8 cellular contexts compared by ENCODE assay signal in the genomic region with DNA sequence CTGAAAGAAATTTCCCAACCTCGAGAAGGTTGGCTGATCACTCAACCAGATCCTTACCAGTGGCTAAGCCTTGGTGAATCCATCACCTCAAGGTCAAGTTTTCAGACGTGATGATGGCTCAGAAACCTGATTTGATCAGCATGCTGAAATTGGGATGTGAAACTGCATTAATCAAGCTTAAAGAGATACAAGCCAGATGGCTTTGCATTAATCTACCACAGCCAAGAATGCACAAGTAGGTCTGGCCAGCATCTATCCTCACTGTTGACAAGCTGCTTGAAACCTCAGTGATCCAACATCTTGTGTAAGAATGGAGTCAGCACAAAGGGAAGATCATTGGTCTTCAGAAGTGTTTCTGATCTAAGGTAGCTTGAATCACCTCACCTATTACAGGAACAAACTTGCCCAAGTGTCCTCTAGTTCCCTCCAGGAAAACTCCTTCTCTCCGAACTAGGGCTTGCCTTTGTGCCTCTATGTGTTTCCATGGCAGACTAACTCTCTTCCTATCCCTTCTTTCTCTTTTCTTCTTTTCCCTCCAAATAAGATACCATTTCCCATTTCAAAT.
DNase-seq lines count a peak whose midpoint lies in the region; ATAC-seq, FAIRE-seq and TF ChIP-seq lines count a peak whose summit lies in the region.
"Not testable (repeated sequence)": the region's sequence is repeated elsewhere in the genome, so short reads cannot be mapped to it uniquely, and the experiment has no call there.

No MANE protein-coding gene starts in this region.

- not testable (repeated sequence) for H3K9me3 ChIP-seq in A549; SK-N-SH; GM12878 (replicated peaks; ENCODE audit: control insufficient read depth, insufficient read depth, low read length)

- H3K27me3 ChIP-seq in SK-N-SH (ENCODE audit: insufficient read depth); GM12878 (replicated peaks in 1 of 2; ENCODE audit: control insufficient read depth in 2 of 2, insufficient read depth in 2 of 2, low read length in 1 of 2); foreskin keratinocyte: not testable (repeated sequence)

- intact Hi-C loops in GM12878 (cut with micrococcal nuclease; ENCODE audit: unreplicated experiment), result not testable (repeated sequence)

- H3K4me3 ChIP-seq in A549; SK-N-SH (ENCODE audit: low read depth in 2 of 2, low read length in 1 of 2); GM12878: not testable (repeated sequence)

- not testable (repeated sequence) for H2AFZ ChIP-seq in SK-N-SH (ENCODE audit: low read depth); GM12878 (ENCODE audit: control insufficient read depth, low read depth, low read length)

- ATAC-seq in A549, result not testable (repeated sequence)
- ATAC-seq in GM19468 (IDR thresholded peaks at IDR 0.05; ENCODE audit: extremely low read depth, unreplicated experiment) (peak; percentile 28), GM12878 (peak; percentile 36; the same call in 2 of the 3 replicates), foreskin keratinocyte (peak; percentile 80)

- not testable (repeated sequence) for H3K9ac ChIP-seq in SK-N-SH; GM12878 (ENCODE audit: control insufficient read depth, insufficient read depth, low read length)

- SMC1A ChIA-PET in GM12878 (lab: Charles Lee; ENCODE audit: uncharacterized antibody, unreplicated experiment), result not testable (repeated sequence)

- not testable (repeated sequence) for H3K4me1 ChIP-seq in A549; SK-N-SH (ENCODE audit: control insufficient read depth in 1 of 2, insufficient read depth in 2 of 2, low read depth in 1 of 2, low read length in 1 of 2); GM12878 (ENCODE audit: control insufficient read depth, insufficient read depth, low read length); foreskin keratinocyte

- not testable (repeated sequence) for TF ChIP-seq CTCF in A549 (IDR thresholded peaks at IDR 0.05); SK-N-SH (IDR thresholded peaks at IDR 0.05); GM12878 (IDR thresholded peaks at IDR 0.05 in 2 of 3, conservative IDR thresholded peaks at IDR 0.05 in 1 of 3; ENCODE audit: control insufficient read depth in 2 of 3, extremely low read depth in 1 of 3, insufficient read depth in 1 of 3, low read depth in 3 of 3, low read length in 3 of 3); foreskin keratinocyte (conservative IDR thresholded peaks at IDR 0.05)

- TF ChIP-seq EP300 in A549 (IDR thresholded peaks at IDR 0.05); SK-N-SH (IDR thresholded peaks at IDR 0.05; ENCODE audit: borderline replicate concordance in 1 of 2, low read depth in 1 of 2, low read length in 1 of 2); GM12878 (IDR thresholded peaks at IDR 0.05; ENCODE audit: borderline replicate concordance in 1 of 2, control insufficient read depth in 1 of 2, low read depth in 2 of 2, low read length in 2 of 2): not testable (repeated sequence)

- POLR2A ChIA-PET in A549 (lab: Yijun Ruan, JAX); SK-N-SH (lab: Yijun Ruan, JAX); GM12878 (lab: Charles Lee): not testable (repeated sequence)

- CTCF ChIA-PET in A549 (lab: Yijun Ruan, JAX); SK-N-SH (lab: Yijun Ruan, JAX): not testable (repeated sequence)
- CTCF ChIA-PET in GM12878 (lab: Yijun Ruan, JAX), result interaction anchor here (0.6 kb wide), 1 partner anchor 50 kb away, joined by 3 read pairs; no protein-coding TSS in a partner anchor

- not testable (repeated sequence) for H3K36me3 ChIP-seq in SK-N-SH (replicated peaks in 1 of 2; ENCODE audit: control insufficient read depth in 1 of 2, insufficient read depth in 2 of 2, low read length in 1 of 2); GM12878 (ENCODE audit: control insufficient read depth in 2 of 2, insufficient read depth in 2 of 2, low read length in 1 of 2)

- WGBS in A549 (ENCODE audit: missing lambda C conversion rate), result 69% methylated on average over 3 of the region's 3 CpGs
- WGBS in SK-N-SH (ENCODE audit: low lambda C conversion rate), result 13% methylated on average over 3 of the region's 3 CpGs
- 15% methylated on average over 3 of the region's 3 CpGs for WGBS in GM12878 (ENCODE audit: insufficient coverage, insufficient replicate concordance, low lambda C conversion rate, missing lambda C conversion rate)

- FAIRE-seq in A549 (lab: Jason Lieb, UNC) (peak; percentile 43), GM12892 (lab: Jason Lieb, UNC) (peak; percentile 67), urothelium cell line (lab: Jason Lieb, UNC) (peak; percentile 68)
- FAIRE-seq in GM12878 (lab: Jason Lieb, UNC), result not testable (repeated sequence)

- RAD21 ChIA-PET in GM12878 (lab: Charles Lee; ENCODE audit: unreplicated experiment), result not testable (repeated sequence)

- TF ChIP-seq RAD21 in A549 (conservative IDR thresholded peaks at IDR 0.05 in 1 of 2, IDR thresholded peaks at IDR 0.05 in 1 of 2); SK-N-SH (IDR thresholded peaks at IDR 0.05; ENCODE audit: low read length); GM12878 (IDR thresholded peaks at IDR 0.05; ENCODE audit: insufficient read depth, low read depth, low read length): not testable (repeated sequence)

- in situ Hi-C loops in GM12878 (cut with MboI), result not testable (repeated sequence)

- H3K4me2 ChIP-seq in A549; SK-N-SH; GM12878 (ENCODE audit: control insufficient read depth, insufficient read depth): not testable (repeated sequence)

- H4K20me1 ChIP-seq in SK-N-SH (ENCODE audit: insufficient read depth); GM12878 (ENCODE audit: control insufficient read depth, insufficient read depth): not testable (repeated sequence)

- H3F3A ChIP-seq in SK-N-SH (replicated peaks; ENCODE audit: insufficient read depth), result not testable (repeated sequence)

- not testable (repeated sequence) for H3K27ac ChIP-seq in A549; SK-N-SH (ENCODE audit: low read depth in 2 of 2, low read length in 1 of 2); GM12878 (ENCODE audit: control insufficient read depth, insufficient read depth); foreskin keratinocyte

- not testable (repeated sequence) for DNase-seq in A549 (ENCODE audit: low read depth in 1 of 2, low spot score in 1 of 2); GM12892 (ENCODE audit: insufficient read length); SK-N-SH; GM12878 (ENCODE audit: low read depth, low spot score); urothelium cell line (ENCODE audit: low spot score)
- peak; percentile 2 for DNase-seq in NCI-H524 treated with DMSO at 0.1 percent for 48 hours (lab: John Stamatoyannopoulos, UW)
- peak; percentile 50 to 75 for DNase-seq in foreskin keratinocyte

- H3K9me2 ChIP-seq in SK-N-SH, result not testable (repeated sequence)

- not testable (repeated sequence) for TF ChIP-seq POLR2A in A549 (IDR thresholded peaks at IDR 0.05; ENCODE audit: low read length); GM12892 (IDR thresholded peaks at IDR 0.05; ENCODE audit: low read depth, low read length); GM12878 (IDR thresholded peaks at IDR 0.05; ENCODE audit: low read depth, low read length)

- not testable (repeated sequence) for H3K79me2 ChIP-seq in SK-N-SH (ENCODE audit: insufficient read depth); GM12878 (ENCODE audit: control insufficient read depth, insufficient read depth, low read length)

- BruUV-seq in GM12878 (replicated peaks; lab: Mats Ljungman, UMichigan), result not testable (repeated sequence)

TF ChIP-seq in SK-N-SH, 30 proteins besides CTCF, POLR2A, EP300 and RAD21:
- 0 out of 2 replicates have a peak, but pooled peaks have one; percentile 9 for TF ChIP-seq GATA2 (CRISPR knock-in tag; IDR thresholded peaks at IDR 0.05)
